1 cellular context compared by ENCODE assay signal in genomic region chr10:95542330-95542729, GRCh38.
TF ChIP-seq lines count a peak whose summit lies in the region.

No MANE protein-coding gene starts in this region.

TF ChIP-seq in HepG2, 621 proteins besides CTCF, POLR2A, EP300 and RAD21 (continued from another document):
- peak; percentile 22; the same call in 1 of the 2 replicates for TF ChIP-seq ARID4A (CRISPR knock-in tag; IDR thresholded peaks at IDR 0.05; ENCODE audit: borderline replicate concordance)
- peak; percentile 36; the same call in 1 of the 2 replicates for TF ChIP-seq ARID5B (CRISPR knock-in tag; IDR thresholded peaks at IDR 0.05)
- TF ChIP-seq FOXA3 (CRISPR knock-in tag; IDR thresholded peaks at IDR 0.05): peak; percentile 73
- TF ChIP-seq HMGXB3 (CRISPR knock-in tag; IDR thresholded peaks at IDR 0.05; ENCODE audit: borderline replicate concordance): no peak
- no peak for TF ChIP-seq HOXA3 (CRISPR knock-in tag; IDR thresholded peaks at IDR 0.05)
- no peak for TF ChIP-seq FOXA1 (IDR thresholded peaks at IDR 0.05)
- peak; percentile 65; the same call in 1 of the 2 replicates for TF ChIP-seq FOXA1 (CRISPR knock-in tag; IDR thresholded peaks at IDR 0.05)
- no peak for TF ChIP-seq BATF2 (CRISPR knock-in tag; IDR thresholded peaks at IDR 0.05)
- TF ChIP-seq RERE (CRISPR knock-in tag; IDR thresholded peaks at IDR 0.05; ENCODE audit: low read depth): 0 out of 2 replicates have a peak, but pooled peaks have one; percentile 31
- 0 out of 2 replicates have a peak, but pooled peaks have one; percentile 50 for TF ChIP-seq ISL2 (CRISPR knock-in tag; IDR thresholded peaks at IDR 0.05)
- TF ChIP-seq FOXP1 (IDR thresholded peaks at IDR 0.05): no peak
- TF ChIP-seq FOXP1 (CRISPR knock-in tag; IDR thresholded peaks at IDR 0.05): peak; percentile 48; the same call in 1 of the 2 replicates
- no peak for TF ChIP-seq SOX6 (IDR thresholded peaks at IDR 0.05)
- TF ChIP-seq SOX6 (CRISPR knock-in tag; IDR thresholded peaks at IDR 0.05): peak; percentile 52; the same call in 1 of the 2 replicates
- 0 out of 2 replicates have a peak, but pooled peaks have one; percentile 32 for TF ChIP-seq FOXP4 (CRISPR knock-in tag; IDR thresholded peaks at IDR 0.05)
- TF ChIP-seq KLF16 (CRISPR knock-in tag; IDR thresholded peaks at IDR 0.05): no peak
- TF ChIP-seq TCF7 (IDR thresholded peaks at IDR 0.05; ENCODE audit: low read depth): peak; percentile 52; the same call in 1 of the 2 replicates
- TF ChIP-seq NFIB (CRISPR knock-in tag; IDR thresholded peaks at IDR 0.05; ENCODE audit: borderline replicate concordance): no peak
